ENCODE assay signal across 1 cellular context in genomic region chrX:112368371-112368770, GRCh38.
TF ChIP-seq lines count a peak whose summit lies in the region.

No MANE protein-coding gene starts in this region.

TF ChIP-seq in GM12878, 131 proteins besides CTCF, POLR2A, EP300 and RAD21 (continued from another document):
- no peak for TF ChIP-seq GABPA (IDR thresholded peaks at IDR 0.05; ENCODE audit: low read depth)
- TF ChIP-seq PML (IDR thresholded peaks at IDR 0.05; ENCODE audit: low read length): no peak
- no peak for TF ChIP-seq EED (IDR thresholded peaks at IDR 0.05; ENCODE audit: low read depth)
- no peak for TF ChIP-seq RFX5 (IDR thresholded peaks at IDR 0.05; ENCODE audit: low read depth, low read length)
